ENCODE assay signal across 2 cellular contexts in genomic region chr20:37904845-37905244, GRCh38.
TF ChIP-seq lines count a peak whose summit lies in the region.

No MANE protein-coding gene starts in this region.

TF ChIP-seq in HepG2, 621 proteins besides CTCF, POLR2A, EP300 and RAD21:
- no peak for TF ChIP-seq ZMYM4 (CRISPR knock-in tag; IDR thresholded peaks at IDR 0.05)
- no peak for TF ChIP-seq LCORL (IDR thresholded peaks at IDR 0.05)
- TF ChIP-seq LCORL (CRISPR knock-in tag; IDR thresholded peaks at IDR 0.05) = no peak
- TF ChIP-seq GZF1 (CRISPR knock-in tag; IDR thresholded peaks at IDR 0.05) = no peak
- no peak for TF ChIP-seq AGO2 (optimal IDR thresholded peaks at IDR 0.05; ENCODE audit: low read depth, low read length)
- peak; percentile 80; the same call in 1 of the 2 replicates for TF ChIP-seq ZNF768 (CRISPR knock-in tag; IDR thresholded peaks at IDR 0.05)

TF ChIP-seq in K562, 482 proteins besides CTCF, POLR2A, EP300 and RAD21:
- no peak for TF ChIP-seq TCF7 (IDR thresholded peaks at IDR 0.05; ENCODE audit: borderline replicate concordance)
- TF ChIP-seq, protein P1, sequence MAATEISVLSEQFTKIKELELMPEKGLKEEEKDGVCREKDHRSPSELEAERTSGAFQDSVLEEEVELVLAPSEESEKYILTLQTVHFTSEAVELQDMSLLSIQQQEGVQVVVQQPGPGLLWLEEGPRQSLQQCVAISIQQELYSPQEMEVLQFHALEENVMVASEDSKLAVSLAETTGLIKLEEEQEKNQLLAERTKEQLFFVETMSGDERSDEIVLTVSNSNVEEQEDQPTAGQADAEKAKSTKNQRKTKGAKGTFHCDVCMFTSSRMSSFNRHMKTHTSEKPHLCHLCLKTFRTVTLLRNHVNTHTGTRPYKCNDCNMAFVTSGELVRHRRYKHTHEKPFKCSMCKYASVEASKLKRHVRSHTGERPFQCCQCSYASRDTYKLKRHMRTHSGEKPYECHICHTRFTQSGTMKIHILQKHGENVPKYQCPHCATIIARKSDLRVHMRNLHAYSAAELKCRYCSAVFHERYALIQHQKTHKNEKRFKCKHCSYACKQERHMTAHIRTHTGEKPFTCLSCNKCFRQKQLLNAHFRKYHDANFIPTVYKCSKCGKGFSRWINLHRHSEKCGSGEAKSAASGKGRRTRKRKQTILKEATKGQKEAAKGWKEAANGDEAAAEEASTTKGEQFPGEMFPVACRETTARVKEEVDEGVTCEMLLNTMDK (IDR thresholded peaks at IDR 0.05; ENCODE audit: borderline replicate concordance, insufficient read depth, low read depth, low read length, poor library complexity, severe bottlenecking) = no peak
- TF ChIP-seq ZFP36 (IDR thresholded peaks at IDR 0.05; ENCODE audit: low read depth, low read length, partially characterized antibody) = peak; percentile 63
- TF ChIP-seq RBM17 (IDR thresholded peaks at IDR 0.05; ENCODE audit: borderline replicate concordance, low read depth, low read length) = no peak
- TF ChIP-seq, protein P2, sequence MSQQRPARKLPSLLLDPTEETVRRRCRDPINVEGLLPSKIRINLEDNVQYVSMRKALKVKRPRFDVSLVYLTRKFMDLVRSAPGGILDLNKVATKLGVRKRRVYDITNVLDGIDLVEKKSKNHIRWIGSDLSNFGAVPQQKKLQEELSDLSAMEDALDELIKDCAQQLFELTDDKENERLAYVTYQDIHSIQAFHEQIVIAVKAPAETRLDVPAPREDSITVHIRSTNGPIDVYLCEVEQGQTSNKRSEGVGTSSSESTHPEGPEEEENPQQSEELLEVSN (IDR thresholded peaks at IDR 0.05; ENCODE audit: borderline replicate concordance in 1 of 2, extremely low read depth in 1 of 2, insufficient read depth in 1 of 2, insufficient read length in 1 of 2, low read depth in 1 of 2, low read length in 1 of 2, poor library complexity in 1 of 2, severe bottlenecking in 1 of 2) = no peak
- TF ChIP-seq HSF4 (CRISPR knock-in tag; IDR thresholded peaks at IDR 0.05; ENCODE audit: borderline replicate concordance) = no peak
- no peak for TF ChIP-seq ID3 (CRISPR knock-in tag; IDR thresholded peaks at IDR 0.05)
- TF ChIP-seq ID3 (tag; IDR thresholded peaks at IDR 0.05) = no peak
- TF ChIP-seq CEBPG (CRISPR knock-in tag; IDR thresholded peaks at IDR 0.05) = no peak
- no peak for TF ChIP-seq CEBPG (tag; conservative IDR thresholded peaks at IDR 0.05 in 1 of 2, IDR thresholded peaks at IDR 0.05 in 1 of 2)
- TF ChIP-seq ZNF384 (IDR thresholded peaks at IDR 0.05; ENCODE audit: low read depth, low read length) = no peak
- no peak for TF ChIP-seq ARNT (IDR thresholded peaks at IDR 0.05)
- TF ChIP-seq HDGF (IDR thresholded peaks at IDR 0.05) = no peak
- TF ChIP-seq RBM25 (IDR thresholded peaks at IDR 0.05; ENCODE audit: low read depth, low read length, severe bottlenecking) = peak; percentile 38
- TF ChIP-seq ZNF354B (CRISPR knock-in tag; IDR thresholded peaks at IDR 0.05) = no peak
- TF ChIP-seq U2AF1 (optimal IDR thresholded peaks at IDR 0.05; ENCODE audit: low read depth, low read length) = no peak
- TF ChIP-seq NEUROD1 (IDR thresholded peaks at IDR 0.05; ENCODE audit: borderline replicate concordance, low read depth, low read length, partially characterized antibody) = no peak
- TF ChIP-seq, protein P3, sequence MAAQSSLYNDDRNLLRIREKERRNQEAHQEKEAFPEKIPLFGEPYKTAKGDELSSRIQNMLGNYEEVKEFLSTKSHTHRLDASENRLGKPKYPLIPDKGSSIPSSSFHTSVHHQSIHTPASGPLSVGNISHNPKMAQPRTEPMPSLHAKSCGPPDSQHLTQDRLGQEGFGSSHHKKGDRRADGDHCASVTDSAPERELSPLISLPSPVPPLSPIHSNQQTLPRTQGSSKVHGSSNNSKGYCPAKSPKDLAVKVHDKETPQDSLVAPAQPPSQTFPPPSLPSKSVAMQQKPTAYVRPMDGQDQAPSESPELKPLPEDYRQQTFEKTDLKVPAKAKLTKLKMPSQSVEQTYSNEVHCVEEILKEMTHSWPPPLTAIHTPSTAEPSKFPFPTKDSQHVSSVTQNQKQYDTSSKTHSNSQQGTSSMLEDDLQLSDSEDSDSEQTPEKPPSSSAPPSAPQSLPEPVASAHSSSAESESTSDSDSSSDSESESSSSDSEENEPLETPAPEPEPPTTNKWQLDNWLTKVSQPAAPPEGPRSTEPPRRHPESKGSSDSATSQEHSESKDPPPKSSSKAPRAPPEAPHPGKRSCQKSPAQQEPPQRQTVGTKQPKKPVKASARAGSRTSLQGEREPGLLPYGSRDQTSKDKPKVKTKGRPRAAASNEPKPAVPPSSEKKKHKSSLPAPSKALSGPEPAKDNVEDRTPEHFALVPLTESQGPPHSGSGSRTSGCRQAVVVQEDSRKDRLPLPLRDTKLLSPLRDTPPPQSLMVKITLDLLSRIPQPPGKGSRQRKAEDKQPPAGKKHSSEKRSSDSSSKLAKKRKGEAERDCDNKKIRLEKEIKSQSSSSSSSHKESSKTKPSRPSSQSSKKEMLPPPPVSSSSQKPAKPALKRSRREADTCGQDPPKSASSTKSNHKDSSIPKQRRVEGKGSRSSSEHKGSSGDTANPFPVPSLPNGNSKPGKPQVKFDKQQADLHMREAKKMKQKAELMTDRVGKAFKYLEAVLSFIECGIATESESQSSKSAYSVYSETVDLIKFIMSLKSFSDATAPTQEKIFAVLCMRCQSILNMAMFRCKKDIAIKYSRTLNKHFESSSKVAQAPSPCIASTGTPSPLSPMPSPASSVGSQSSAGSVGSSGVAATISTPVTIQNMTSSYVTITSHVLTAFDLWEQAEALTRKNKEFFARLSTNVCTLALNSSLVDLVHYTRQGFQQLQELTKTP (IDR thresholded peaks at IDR 0.05; ENCODE audit: low read depth in 1 of 2, partially characterized antibody in 2 of 2) = no peak
- TF ChIP-seq, protein P4, sequence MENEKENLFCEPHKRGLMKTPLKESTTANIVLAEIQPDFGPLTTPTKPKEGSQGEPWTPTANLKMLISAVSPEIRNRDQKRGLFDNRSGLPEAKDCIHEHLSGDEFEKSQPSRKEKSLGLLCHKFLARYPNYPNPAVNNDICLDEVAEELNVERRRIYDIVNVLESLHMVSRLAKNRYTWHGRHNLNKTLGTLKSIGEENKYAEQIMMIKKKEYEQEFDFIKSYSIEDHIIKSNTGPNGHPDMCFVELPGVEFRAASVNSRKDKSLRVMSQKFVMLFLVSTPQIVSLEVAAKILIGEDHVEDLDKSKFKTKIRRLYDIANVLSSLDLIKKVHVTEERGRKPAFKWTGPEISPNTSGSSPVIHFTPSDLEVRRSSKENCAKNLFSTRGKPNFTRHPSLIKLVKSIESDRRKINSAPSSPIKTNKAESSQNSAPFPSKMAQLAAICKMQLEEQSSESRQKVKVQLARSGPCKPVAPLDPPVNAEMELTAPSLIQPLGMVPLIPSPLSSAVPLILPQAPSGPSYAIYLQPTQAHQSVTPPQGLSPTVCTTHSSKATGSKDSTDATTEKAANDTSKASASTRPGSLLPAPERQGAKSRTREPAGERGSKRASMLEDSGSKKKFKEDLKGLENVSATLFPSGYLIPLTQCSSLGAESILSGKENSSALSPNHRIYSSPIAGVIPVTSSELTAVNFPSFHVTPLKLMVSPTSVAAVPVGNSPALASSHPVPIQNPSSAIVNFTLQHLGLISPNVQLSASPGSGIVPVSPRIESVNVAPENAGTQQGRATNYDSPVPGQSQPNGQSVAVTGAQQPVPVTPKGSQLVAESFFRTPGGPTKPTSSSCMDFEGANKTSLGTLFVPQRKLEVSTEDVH (IDR thresholded peaks at IDR 0.05; ENCODE audit: low read depth, partially characterized antibody) = no peak
- TF ChIP-seq SIX5 (IDR thresholded peaks at IDR 0.05; ENCODE audit: borderline replicate concordance in 1 of 2, insufficient read depth in 1 of 2, low read depth in 1 of 2, low read length in 2 of 2) = no peak
